1 cellular context compared by ENCODE assay signal in genomic region chr12:2004113-2004929, GRCh38.
TF ChIP-seq lines count a peak whose summit lies in the region.

TSS of gene DCP1B (minus strand) at chr12:2004457. CDS start at chr12:2004431, 26 bp downstream.

TF ChIP-seq in HepG2, 621 proteins besides CTCF, POLR2A, EP300 and RAD21 (continued from another document and continues in another):
- TF ChIP-seq ZNF281 (CRISPR knock-in tag; IDR thresholded peaks at IDR 0.05; ENCODE audit: borderline replicate concordance) (peak; percentile 55), ZNF501 (CRISPR knock-in tag; IDR thresholded peaks at IDR 0.05) (peak; percentile 98), ZNF230 (CRISPR knock-in tag; IDR thresholded peaks at IDR 0.05) (peak; percentile 80), CCDC6 (CRISPR knock-in tag; IDR thresholded peaks at IDR 0.05) (peak; percentile 71; the same call in 1 of the 2 replicates), EED (CRISPR knock-in tag; IDR thresholded peaks at IDR 0.05) (peak; percentile 85), MED13 (CRISPR knock-in tag; IDR thresholded peaks at IDR 0.05) (no peak), ZC3H13 (CRISPR knock-in tag; IDR thresholded peaks at IDR 0.05) (peak; percentile 88), JUN (CRISPR knock-in tag; IDR thresholded peaks at IDR 0.05) (peak; percentile 79; the same call in 1 of the 2 replicates), ZNF546 (CRISPR knock-in tag; conservative IDR thresholded peaks at IDR 0.05) (peak; percentile 92), ZNF782 (CRISPR knock-in tag; IDR thresholded peaks at IDR 0.05; ENCODE audit: borderline replicate concordance) (peak; percentile 95), POLR2G (IDR thresholded peaks at IDR 0.05; ENCODE audit: low read depth, low read length) (peak; percentile 87), ZNF558 (CRISPR knock-in tag; IDR thresholded peaks at IDR 0.05; ENCODE audit: borderline replicate concordance) (peak; percentile 82), TCF12 (IDR thresholded peaks at IDR 0.05) (no peak), TCF12 (CRISPR knock-in tag; IDR thresholded peaks at IDR 0.05) (0 out of 2 replicates have a peak, but pooled peaks have one; percentile 19), SRSF9 (IDR thresholded peaks at IDR 0.05; ENCODE audit: borderline replicate concordance, insufficient read depth, low read depth, low read length, poor library complexity, severe bottlenecking) (no peak), BATF2 (CRISPR knock-in tag; IDR thresholded peaks at IDR 0.05) (peak; percentile 68; the same call in 1 of the 2 replicates), ZNF547 (CRISPR knock-in tag; IDR thresholded peaks at IDR 0.05) (peak; percentile 88), EHMT2 (IDR thresholded peaks at IDR 0.05; ENCODE audit: borderline replicate concordance, low read depth, low read length) (0 out of 2 replicates have a peak, but pooled peaks have one; percentile 25), ZNF121 (CRISPR knock-in tag; IDR thresholded peaks at IDR 0.05) (peak; percentile 44; the same call in 1 of the 2 replicates), HES4 (CRISPR knock-in tag; IDR thresholded peaks at IDR 0.05; ENCODE audit: borderline replicate concordance) (peak; percentile 81; the same call in 1 of the 2 replicates), ZNF251 (CRISPR knock-in tag; IDR thresholded peaks at IDR 0.05) (0 out of 2 replicates have a peak, but pooled peaks have one; percentile 73), SP5 (CRISPR knock-in tag; IDR thresholded peaks at IDR 0.05; ENCODE audit: borderline replicate concordance, low read depth) (peak; percentile 69), ZNF124 (CRISPR knock-in tag; IDR thresholded peaks at IDR 0.05) (no peak), XRCC5 (optimal IDR thresholded peaks at IDR 0.05; ENCODE audit: low read length) (peak; percentile 99), MIXL1 (CRISPR knock-in tag; IDR thresholded peaks at IDR 0.05) (no peak; the same call in 1 of the 2 replicates), ARID2 (CRISPR knock-in tag; IDR thresholded peaks at IDR 0.05; ENCODE audit: borderline replicate concordance) (no peak), CENPT (CRISPR knock-in tag; IDR thresholded peaks at IDR 0.05; ENCODE audit: low read depth) (no peak), HBP1 (CRISPR knock-in tag; IDR thresholded peaks at IDR 0.05; ENCODE audit: low read depth) (0 out of 2 replicates have a peak, but pooled peaks have one; percentile 59), ELF3 (CRISPR knock-in tag; IDR thresholded peaks at IDR 0.05) (peak; percentile 79), ZNF784 (CRISPR knock-in tag; IDR thresholded peaks at IDR 0.05; ENCODE audit: borderline replicate concordance) (peak; percentile 98), ZBTB38 (CRISPR knock-in tag; IDR thresholded peaks at IDR 0.05) (peak; percentile 77), ZKSCAN8 (CRISPR knock-in tag; IDR thresholded peaks at IDR 0.05; ENCODE audit: borderline replicate concordance) (0 out of 2 replicates have a peak, but pooled peaks have one; percentile 21), GABPB1 (CRISPR knock-in tag; IDR thresholded peaks at IDR 0.05) (peak; percentile 93), CENPX (CRISPR knock-in tag; IDR thresholded peaks at IDR 0.05) (no peak), ARID4A (CRISPR knock-in tag; IDR thresholded peaks at IDR 0.05; ENCODE audit: borderline replicate concordance) (peak; percentile 96), PITX1 (CRISPR knock-in tag; IDR thresholded peaks at IDR 0.05) (peak; percentile 80), MZF1 (CRISPR knock-in tag; IDR thresholded peaks at IDR 0.05; ENCODE audit: borderline replicate concordance) (0 out of 2 replicates have a peak, but pooled peaks have one; percentile 16), ZNF296 (CRISPR knock-in tag; conservative IDR thresholded peaks at IDR 0.05) (0 out of 2 replicates have a peak, but pooled peaks have one; percentile 77), CEBPG (CRISPR knock-in tag; IDR thresholded peaks at IDR 0.05) (0 out of 2 replicates have a peak, but pooled peaks have one; percentile 14), DNMT3B (CRISPR knock-in tag; conservative IDR thresholded peaks at IDR 0.05) (peak; percentile 64; the same call in 1 of the 2 replicates), TFDP2 (CRISPR knock-in tag; IDR thresholded peaks at IDR 0.05) (peak; percentile 87), ZBTB33 (CRISPR knock-in tag; IDR thresholded peaks at IDR 0.05) (peak; percentile 52), SKIL (CRISPR knock-in tag; IDR thresholded peaks at IDR 0.05; ENCODE audit: borderline replicate concordance) (peak; percentile 67), ZNF775 (CRISPR knock-in tag; IDR thresholded peaks at IDR 0.05; ENCODE audit: borderline replicate concordance) (no peak), ETV6 (CRISPR knock-in tag; conservative IDR thresholded peaks at IDR 0.05) (no peak), RXRA (CRISPR knock-in tag; IDR thresholded peaks at IDR 0.05) (peak; percentile 85), FOXA1 (IDR thresholded peaks at IDR 0.05) (no peak), FOXA1 (CRISPR knock-in tag; IDR thresholded peaks at IDR 0.05) (peak; percentile 31; the same call in 1 of the 2 replicates), SOX5 (CRISPR knock-in tag; IDR thresholded peaks at IDR 0.05; ENCODE audit: borderline replicate concordance) (peak; percentile 48; the same call in 1 of the 2 replicates), KDM1A (CRISPR knock-in tag; IDR thresholded peaks at IDR 0.05) (no peak), HIVEP1 (CRISPR knock-in tag; IDR thresholded peaks at IDR 0.05) (peak; percentile 80), ZNF772 (CRISPR knock-in tag; IDR thresholded peaks at IDR 0.05) (peak; percentile 89; the same call in 1 of the 2 replicates), MAFK (conservative IDR thresholded peaks at IDR 0.05 in 1 of 2, IDR thresholded peaks at IDR 0.05 in 1 of 2; ENCODE audit: low read length in 2 of 2) (no peak), RBFOX2 (IDR thresholded peaks at IDR 0.05; ENCODE audit: low read depth, low read length) (peak; percentile 97), ZSCAN30 (CRISPR knock-in tag; IDR thresholded peaks at IDR 0.05) (no peak), PHF21A (CRISPR knock-in tag; IDR thresholded peaks at IDR 0.05) (peak; percentile 86; the same call in 1 of the 2 replicates), BCL6 (CRISPR knock-in tag; IDR thresholded peaks at IDR 0.05) (peak; percentile 25), YY1 (IDR thresholded peaks at IDR 0.05; ENCODE audit: insufficient read depth, insufficient replicate concordance, low read depth, low read length) (peak; percentile 93), DMAP1 (CRISPR knock-in tag; IDR thresholded peaks at IDR 0.05) (peak; percentile 87; the same call in 1 of the 2 replicates)
